ENCODE assay signal across 28 cellular contexts in the genomic region with DNA sequence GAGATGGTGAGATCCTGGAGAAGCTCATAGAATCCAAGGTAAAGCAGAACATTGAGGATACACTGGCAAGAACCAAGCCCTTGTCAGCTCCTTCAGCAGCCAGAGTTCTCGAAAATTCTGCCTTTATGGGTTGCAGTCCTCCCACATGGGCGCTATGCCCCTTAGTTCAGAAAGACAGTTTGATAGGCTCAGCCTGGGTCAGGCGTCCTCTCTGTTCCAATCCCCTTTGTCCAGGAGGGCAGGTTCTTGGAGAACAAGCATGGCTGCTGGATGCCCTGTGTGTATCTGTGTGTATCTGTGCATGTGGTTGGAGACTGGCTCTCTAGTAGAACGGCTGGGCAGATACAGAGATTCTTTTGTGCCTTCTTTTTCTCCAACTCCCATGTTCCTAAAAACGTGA. TPM values are rescaled to one million over a fixed set of nuclear protein-coding genes. Genes with fewer than 3 reads are reported as not detected.
"Had no signal": no experiment of that assay in that cellular context is flagged by ENCODE, and none has a peak within 500 bp of the region (broad histone marks: within the 10 kb centered on the region; RNA-seq: fewer than 3 reads in every experiment).

No MANE protein-coding gene starts in this region.

- H3K9ac ChIP-seq: KMS-11 had no signal

- H3K27me3 ChIP-seq: brain microvascular endothelial cell had no signal

- H3K4me3 ChIP-seq: cardiac muscle cell had no signal

- H3K36me3 ChIP-seq: brain microvascular endothelial cell, cardiac muscle cell had no signal

- H3K4me2 ChIP-seq: KMS-11 had no signal

- DNase-seq: activated CD4-positive, alpha-beta T cell treated with anti-CD3 and anti-CD28 coated beads for 48 hours; activated CD4-positive, alpha-beta T cell treated with anti-CD3 and anti-CD28 coated beads, Interleukin-2, amount 50 U/mL, for 4 hours; activated CD4-positive, CD25-positive, alpha-beta regulatory T cell treated with anti-CD3 and anti-CD28 coated beads, Interleukin-2, amount 50 U/mL, for 72 hours; activated CD8-positive, alpha-beta memory T cell treated with anti-CD3 and anti-CD28 coated beads, Interleukin-2, amount 50 U/mL, for 48 hours; activated CD8-positive, alpha-beta T cell treated with anti-CD3 and anti-CD28 coated beads, Interleukin-2, amount 10 ng/mL, durations not matched to agents 7 days and 5 days; activated effector memory CD4-positive, alpha-beta T cell treated with Interleukin-2 at 50 U/mL for 16 hours; activated naive CD4-positive, alpha-beta T cell; activated naive CD8-positive, alpha-beta T cell treated with anti-CD3 and anti-CD28 coated beads, Interleukin-2, amount 50 U/mL, for 24 hours; activated T-cell treated with anti-CD3 and anti-CD28 coated beads, Interleukin-2, amount 50 U/mL, for 1 hour; amniotic stem cell; brain microvascular endothelial cell; NCI-H1092; NCI-H1417; NCI-H1694; NCI-H2029; NCI-H2107; NCI-H345; NCI-H510A; NCI-H526 treated with DMSO at 0.1 percent for 48 hours; NCI-H82 had no signal

- ATAC-seq: activated CD8-positive, alpha-beta T cell treated with anti-CD3 and anti-CD28 coated beads, Interleukin-2, amount 10 ng/mL, durations not matched to agents 7 days and 5 days; activated naive CD4-positive, alpha-beta T cell treated with anti-CD3 and anti-CD28 coated beads, Interleukin-2, amount 50 U/mL, for 72 hours; activated naive CD8-positive, alpha-beta T cell treated with anti-CD3 and anti-CD28 coated beads, Interleukin-2, amount 50 U/mL, for 24 hours; Right ventricle myocardium inferior; WTC11 had no signal

- H3K27ac ChIP-seq: brain microvascular endothelial cell, cardiac muscle cell, KMS-11 had no signal

RNA-seq across cellular contexts. Expression of a gene that starts 8.0 kb away (rescaled TPM):
- total RNA-seq: OCI-LY7 had no signal

RNA-seq across cellular contexts. Expression of a gene that starts 28.6 kb away (rescaled TPM):
- total RNA-seq: activated CD8-positive, alpha-beta T cell treated with anti-CD3 and anti-CD28 coated beads, Interleukin-2, amount 10 ng/mL, durations not matched to agents 7 days and 5 days; cardiac muscle cell; MCF 10A; OCI-LY7; Right ventricle myocardium inferior; RPMI7951 had no signal
- polyA plus RNA-seq: cardiac muscle cell had no signal
